ENCODE assay signal across 2 cellular contexts in the genomic region with DNA sequence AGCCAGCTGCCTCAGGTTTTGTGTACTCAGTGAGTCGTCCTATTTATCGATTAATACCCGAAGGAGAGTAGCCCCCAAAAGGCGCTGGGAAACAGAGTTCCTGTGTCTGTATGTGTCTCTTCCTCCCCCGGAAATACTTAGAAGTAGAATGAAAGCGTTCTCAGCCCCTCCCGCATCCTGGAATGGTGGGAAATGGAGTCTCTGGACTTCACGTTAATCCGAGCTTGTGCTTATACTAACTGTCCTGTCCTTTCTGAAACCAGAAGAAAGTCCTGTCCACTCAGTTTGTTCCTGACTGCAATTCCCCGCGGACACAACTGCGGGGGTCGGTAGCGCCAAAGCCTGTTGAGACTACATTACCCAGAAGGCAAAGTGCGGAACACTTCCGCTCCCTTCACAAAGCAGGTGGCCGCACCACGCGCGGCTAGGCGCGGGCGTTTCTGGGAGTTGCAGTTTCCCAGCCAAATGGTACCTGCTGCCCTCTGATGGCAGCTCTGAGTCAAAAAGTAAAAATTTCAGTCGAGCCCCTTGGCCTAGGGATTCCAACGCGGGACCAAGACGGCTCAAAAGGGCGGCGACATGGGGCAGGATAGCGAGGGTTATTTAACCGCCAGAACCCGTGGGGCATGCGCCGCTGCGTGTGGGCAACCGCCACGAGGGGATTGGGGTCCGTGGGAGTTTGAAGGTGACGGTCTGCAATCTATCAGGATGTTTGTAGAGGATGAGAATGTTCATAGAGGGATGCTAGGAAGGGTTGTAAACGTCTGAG.
TF ChIP-seq lines count a peak whose summit lies in the region.

No MANE protein-coding gene starts in this region.

TF ChIP-seq in HCT116, 20 proteins besides CTCF, POLR2A, EP300 and RAD21 (continued from another document):
- TF ChIP-seq, protein P1, sequence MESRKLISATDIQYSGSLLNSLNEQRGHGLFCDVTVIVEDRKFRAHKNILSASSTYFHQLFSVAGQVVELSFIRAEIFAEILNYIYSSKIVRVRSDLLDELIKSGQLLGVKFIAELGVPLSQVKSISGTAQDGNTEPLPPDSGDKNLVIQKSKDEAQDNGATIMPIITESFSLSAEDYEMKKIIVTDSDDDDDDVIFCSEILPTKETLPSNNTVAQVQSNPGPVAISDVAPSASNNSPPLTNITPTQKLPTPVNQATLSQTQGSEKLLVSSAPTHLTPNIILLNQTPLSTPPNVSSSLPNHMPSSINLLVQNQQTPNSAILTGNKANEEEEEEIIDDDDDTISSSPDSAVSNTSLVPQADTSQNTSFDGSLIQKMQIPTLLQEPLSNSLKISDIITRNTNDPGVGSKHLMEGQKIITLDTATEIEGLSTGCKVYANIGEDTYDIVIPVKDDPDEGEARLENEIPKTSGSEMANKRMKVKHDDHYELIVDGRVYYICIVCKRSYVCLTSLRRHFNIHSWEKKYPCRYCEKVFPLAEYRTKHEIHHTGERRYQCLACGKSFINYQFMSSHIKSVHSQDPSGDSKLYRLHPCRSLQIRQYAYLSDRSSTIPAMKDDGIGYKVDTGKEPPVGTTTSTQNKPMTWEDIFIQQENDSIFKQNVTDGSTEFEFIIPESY (IDR thresholded peaks at IDR 0.05; ENCODE audit: extremely low read depth, insufficient replicate concordance, low read length): peak; percentile 86
- TF ChIP-seq ZNF274 (IDR thresholded peaks at IDR 0.05; ENCODE audit: low read depth, low read length) (no peak), REST (IDR thresholded peaks at IDR 0.05; ENCODE audit: low read depth) (no peak), EZH2 (IDR thresholded peaks at IDR 0.05) (no peak), JUND (IDR thresholded peaks at IDR 0.05) (no peak), YY1 (IDR thresholded peaks at IDR 0.05; ENCODE audit: extremely low read depth, insufficient replicate concordance, low read depth, low read length) (peak; percentile 26), ELF1 (IDR thresholded peaks at IDR 0.05; ENCODE audit: borderline replicate concordance, low read depth) (no peak; the same call in 1 of the 2 replicates), SIN3A (IDR thresholded peaks at IDR 0.05; ENCODE audit: low read depth) (no peak; the same call in 1 of the 2 replicates), EGR1 (IDR thresholded peaks at IDR 0.05; ENCODE audit: low read depth) (peak; percentile 34; the same call in 1 of the 2 replicates), EZH2phosphoT487 (IDR thresholded peaks at IDR 0.05; ENCODE audit: borderline replicate concordance) (no peak), CBX3 (IDR thresholded peaks at IDR 0.05; ENCODE audit: low read depth) (no peak), MAX (IDR thresholded peaks at IDR 0.05) (peak; percentile 77), SP1 (IDR thresholded peaks at IDR 0.05; ENCODE audit: low read depth) (peak; percentile 14; the same call in 1 of the 2 replicates), SRF (IDR thresholded peaks at IDR 0.05; ENCODE audit: low read depth) (no peak), TCF7L2 (IDR thresholded peaks at IDR 0.05; ENCODE audit: borderline replicate concordance, extremely low read depth, insufficient read depth, insufficient read length) (peak; percentile 84), CEBPB (IDR thresholded peaks at IDR 0.05; ENCODE audit: low read depth) (no peak)
- TF ChIP-seq, protein P2, sequence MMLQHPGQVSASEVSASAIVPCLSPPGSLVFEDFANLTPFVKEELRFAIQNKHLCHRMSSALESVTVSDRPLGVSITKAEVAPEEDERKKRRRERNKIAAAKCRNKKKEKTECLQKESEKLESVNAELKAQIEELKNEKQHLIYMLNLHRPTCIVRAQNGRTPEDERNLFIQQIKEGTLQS (IDR thresholded peaks at IDR 0.05): no peak

TF ChIP-seq in SK-N-SH treated with all-trans-retinoic acid at 6 μM for 48 hours, 23 proteins besides CTCF, POLR2A, EP300 and RAD21 (continued from another document):
- TF ChIP-seq, protein P3, sequence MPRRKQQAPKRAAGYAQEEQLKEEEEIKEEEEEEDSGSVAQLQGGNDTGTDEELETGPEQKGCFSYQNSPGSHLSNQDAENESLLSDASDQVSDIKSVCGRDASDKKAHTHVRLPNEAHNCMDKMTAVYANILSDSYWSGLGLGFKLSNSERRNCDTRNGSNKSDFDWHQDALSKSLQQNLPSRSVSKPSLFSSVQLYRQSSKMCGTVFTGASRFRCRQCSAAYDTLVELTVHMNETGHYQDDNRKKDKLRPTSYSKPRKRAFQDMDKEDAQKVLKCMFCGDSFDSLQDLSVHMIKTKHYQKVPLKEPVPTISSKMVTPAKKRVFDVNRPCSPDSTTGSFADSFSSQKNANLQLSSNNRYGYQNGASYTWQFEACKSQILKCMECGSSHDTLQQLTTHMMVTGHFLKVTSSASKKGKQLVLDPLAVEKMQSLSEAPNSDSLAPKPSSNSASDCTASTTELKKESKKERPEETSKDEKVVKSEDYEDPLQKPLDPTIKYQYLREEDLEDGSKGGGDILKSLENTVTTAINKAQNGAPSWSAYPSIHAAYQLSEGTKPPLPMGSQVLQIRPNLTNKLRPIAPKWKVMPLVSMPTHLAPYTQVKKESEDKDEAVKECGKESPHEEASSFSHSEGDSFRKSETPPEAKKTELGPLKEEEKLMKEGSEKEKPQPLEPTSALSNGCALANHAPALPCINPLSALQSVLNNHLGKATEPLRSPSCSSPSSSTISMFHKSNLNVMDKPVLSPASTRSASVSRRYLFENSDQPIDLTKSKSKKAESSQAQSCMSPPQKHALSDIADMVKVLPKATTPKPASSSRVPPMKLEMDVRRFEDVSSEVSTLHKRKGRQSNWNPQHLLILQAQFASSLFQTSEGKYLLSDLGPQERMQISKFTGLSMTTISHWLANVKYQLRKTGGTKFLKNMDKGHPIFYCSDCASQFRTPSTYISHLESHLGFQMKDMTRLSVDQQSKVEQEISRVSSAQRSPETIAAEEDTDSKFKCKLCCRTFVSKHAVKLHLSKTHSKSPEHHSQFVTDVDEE (CRISPR knock-in tag; IDR thresholded peaks at IDR 0.05): peak; percentile 86
- TF ChIP-seq ZNF8 (CRISPR knock-in tag; IDR thresholded peaks at IDR 0.05): no peak
- no peak for TF ChIP-seq ISL1 (CRISPR knock-in tag; IDR thresholded peaks at IDR 0.05)
- TF ChIP-seq ZNF70 (CRISPR knock-in tag; IDR thresholded peaks at IDR 0.05): no peak
- no peak for TF ChIP-seq ZC3H10 (CRISPR knock-in tag; IDR thresholded peaks at IDR 0.05)
- TF ChIP-seq TOX (CRISPR knock-in tag; IDR thresholded peaks at IDR 0.05; ENCODE audit: borderline replicate concordance): no peak
- TF ChIP-seq CSRNP3 (CRISPR knock-in tag; IDR thresholded peaks at IDR 0.05): no peak
- no peak for TF ChIP-seq OSR1 (CRISPR knock-in tag; IDR thresholded peaks at IDR 0.05)
- no peak for TF ChIP-seq RARB (CRISPR knock-in tag; IDR thresholded peaks at IDR 0.05)
- no peak for TF ChIP-seq BACH2 (CRISPR knock-in tag; IDR thresholded peaks at IDR 0.05; ENCODE audit: borderline replicate concordance)
- no peak for TF ChIP-seq ZNF565 (CRISPR knock-in tag; conservative IDR thresholded peaks at IDR 0.05; ENCODE audit: low read depth)
- no peak for TF ChIP-seq ESRRG (CRISPR knock-in tag; IDR thresholded peaks at IDR 0.05)
- no peak for TF ChIP-seq CREB5 (CRISPR knock-in tag; IDR thresholded peaks at IDR 0.05; ENCODE audit: low read depth)
- 0 out of 2 replicates have a peak, but pooled peaks have one; percentile 52 for TF ChIP-seq CSDC2 (CRISPR knock-in tag; IDR thresholded peaks at IDR 0.05)
- TF ChIP-seq ARNTL (CRISPR knock-in tag; IDR thresholded peaks at IDR 0.05; ENCODE audit: borderline replicate concordance, low read depth): no peak
- no peak for TF ChIP-seq ZFP30 (CRISPR knock-in tag; IDR thresholded peaks at IDR 0.05)
- no peak for TF ChIP-seq PPARA (CRISPR knock-in tag; IDR thresholded peaks at IDR 0.05; ENCODE audit: borderline replicate concordance)
- TF ChIP-seq SNAI2 (CRISPR knock-in tag; IDR thresholded peaks at IDR 0.05): peak; percentile 69; the same call in 1 of the 2 replicates
- TF ChIP-seq, protein P4, sequence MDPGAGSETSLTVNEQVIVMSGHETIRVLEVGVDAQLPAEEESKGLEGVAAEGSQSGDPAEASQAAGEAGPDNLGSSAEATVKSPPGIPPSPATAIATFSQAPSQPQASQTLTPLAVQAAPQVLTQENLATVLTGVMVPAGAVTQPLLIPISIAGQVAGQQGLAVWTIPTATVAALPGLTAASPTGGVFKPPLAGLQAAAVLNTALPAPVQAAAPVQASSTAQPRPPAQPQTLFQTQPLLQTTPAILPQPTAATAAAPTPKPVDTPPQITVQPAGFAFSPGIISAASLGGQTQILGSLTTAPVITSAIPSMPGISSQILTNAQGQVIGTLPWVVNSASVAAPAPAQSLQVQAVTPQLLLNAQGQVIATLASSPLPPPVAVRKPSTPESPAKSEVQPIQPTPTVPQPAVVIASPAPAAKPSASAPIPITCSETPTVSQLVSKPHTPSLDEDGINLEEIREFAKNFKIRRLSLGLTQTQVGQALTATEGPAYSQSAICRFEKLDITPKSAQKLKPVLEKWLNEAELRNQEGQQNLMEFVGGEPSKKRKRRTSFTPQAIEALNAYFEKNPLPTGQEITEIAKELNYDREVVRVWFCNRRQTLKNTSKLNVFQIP (CRISPR knock-in tag; IDR thresholded peaks at IDR 0.05; ENCODE audit: borderline replicate concordance, low read depth): no peak
- TF ChIP-seq ZFP3 (CRISPR knock-in tag; IDR thresholded peaks at IDR 0.05): 0 out of 2 replicates have a peak, but pooled peaks have one; percentile 50
